8 cellular contexts compared by ENCODE assay signal in genomic region chr9:128550770-128551651, GRCh38. TPM values are rescaled to one million over a fixed set of nuclear protein-coding genes. Genes with fewer than 3 reads are reported as not detected.
DNase-seq lines count a peak whose midpoint lies in the region; ATAC-seq and TF ChIP-seq lines count a peak whose summit lies in the region.

No MANE protein-coding gene starts in this region.

- H3K9ac ChIP-seq in SK-N-SH (peak overlapping the region; percentile 83), neural cell (ENCODE audit: low read length) (peak overlapping the region; percentile 96)

- H3K9me2 ChIP-seq in SK-N-SH (no peaks in the 10 kb centered on the region), neural cell (ENCODE audit: insufficient read depth, low read length) (no peaks in the 10 kb centered on the region)

- H3F3A ChIP-seq in SK-N-SH (replicated peaks; ENCODE audit: insufficient read depth) = peaks cover 29% of the 10 kb centered on the region
- peaks cover 12% of the 10 kb centered on the region for H3F3A ChIP-seq in neural cell (ENCODE audit: insufficient read depth, low read length, poor library complexity, severe bottlenecking)

- DNase-seq in SK-N-SH (no peak), fibroblast of villous mesenchyme (ENCODE audit: low read depth) (peak; percentile 60), OCI-M2 (lab: John Stamatoyannopoulos, UW; ENCODE audit: unreplicated experiment) (no peak), NCI-H1436 (lab: John Stamatoyannopoulos, UW) (no peak)

- TF ChIP-seq RAD21 in SK-N-SH (IDR thresholded peaks at IDR 0.05; ENCODE audit: low read length) = no peak
- TF ChIP-seq RAD21 in neural cell (conservative IDR thresholded peaks at IDR 0.05) = no peak

- no peaks in the 10 kb centered on the region for H3K9me3 ChIP-seq in SK-N-SH
- no peaks in the 10 kb centered on the region for H3K9me3 ChIP-seq in neural cell (ENCODE audit: low read length)

- H4K20me1 ChIP-seq in SK-N-SH (ENCODE audit: insufficient read depth) (peaks cover 27% of the 10 kb centered on the region), neural cell (ENCODE audit: insufficient read depth) (peaks cover 10% of the 10 kb centered on the region)

- WGBS in SK-N-SH (ENCODE audit: low lambda C conversion rate) = 72% methylated on average over 8 of the region's 11 CpGs

- H3K27me3 ChIP-seq in SK-N-SH (ENCODE audit: insufficient read depth) (no peaks in the 10 kb centered on the region), neural cell (ENCODE audit: insufficient read depth, low read depth, low read length) (no peaks in the 10 kb centered on the region)

- ATAC-seq in SK-N-SH treated with all-trans-retinoic acid at 6 μM for 48 hours (no peak), GM18870 (IDR thresholded peaks at IDR 0.05; ENCODE audit: unreplicated experiment) (no peak)

- CTCF ChIA-PET in SK-N-SH (lab: Yijun Ruan, JAX) = interaction anchor here (0.9 to 2.7 kb wide), 9 partner anchors 10 to 189 kb away, joined by 3 to 10 read pairs (median 4); no protein-coding TSS in a partner anchor

- H3K4me1 ChIP-seq in SK-N-SH (ENCODE audit: control insufficient read depth in 1 of 2, insufficient read depth in 2 of 2, low read depth in 1 of 2, low read length in 1 of 2) = peaks cover 29 to 33% of the 10 kb centered on the region in 2 experiments

- H3K4me3 ChIP-seq in SK-N-SH (ENCODE audit: low read depth in 2 of 2, low read length in 1 of 2) (peak overlapping the region; percentile 72 to 92), WI38 (ENCODE audit: low read depth, low read length) (peak overlapping the region; percentile 67), fibroblast of villous mesenchyme (ENCODE audit: low read depth, low read length) (peak overlapping the region; percentile 64), neural cell (ENCODE audit: low read length) (peak overlapping the region; percentile 98)

- H3K36me3 ChIP-seq in SK-N-SH (replicated peaks in 1 of 2; ENCODE audit: control insufficient read depth in 1 of 2, insufficient read depth in 2 of 2, low read length in 1 of 2) (peaks cover 0 to 3% of the 10 kb centered on the region in 2 experiments), neural cell (ENCODE audit: insufficient read depth, low read length) (no peaks in the 10 kb centered on the region)

- POLR2A ChIA-PET in SK-N-SH (lab: Yijun Ruan, JAX) = interaction anchor here (0.6 to 3.7 kb wide), 7 partner anchors 8 to 103 kb away, joined by 3 to 15 read pairs (median 4); partner anchors contain the start of gene GLE1

- H3K79me2 ChIP-seq in SK-N-SH (ENCODE audit: insufficient read depth) = peaks cover 36% of the 10 kb centered on the region
- H3K79me2 ChIP-seq in neural cell (replicated peaks; ENCODE audit: insufficient read depth, low read length) = peaks cover 36% of the 10 kb centered on the region

- TF ChIP-seq CTCF in SK-N-SH (IDR thresholded peaks at IDR 0.05) = no peak
- TF ChIP-seq CTCF in WI38 (IDR thresholded peaks at IDR 0.05; ENCODE audit: low read depth, low read length) = no peak
- TF ChIP-seq CTCF in fibroblast of villous mesenchyme (IDR thresholded peaks at IDR 0.05; ENCODE audit: insufficient read depth, low read depth, low read length) = no peak
- TF ChIP-seq CTCF in neural cell (IDR thresholded peaks at IDR 0.05; ENCODE audit: poor library complexity, severe bottlenecking) = no peak

- H3K4me2 ChIP-seq in SK-N-SH (peak overlapping the region; percentile 87), neural cell (ENCODE audit: low read length) (peak overlapping the region; percentile 87)

- H2AFZ ChIP-seq in SK-N-SH (ENCODE audit: low read depth) (peak overlapping the region; percentile 92), neural cell (ENCODE audit: low read depth, low read length) (peak overlapping the region; percentile 51)

- TF ChIP-seq EP300 in SK-N-SH (IDR thresholded peaks at IDR 0.05; ENCODE audit: borderline replicate concordance in 1 of 2, low read depth in 1 of 2, low read length in 1 of 2) = no peak
- no peak for TF ChIP-seq EP300 in neural cell (conservative IDR thresholded peaks at IDR 0.05; ENCODE audit: poor library complexity, severe bottlenecking)

- H3K27ac ChIP-seq in SK-N-SH (ENCODE audit: low read depth in 2 of 2, low read length in 1 of 2) = peak overlapping the region; percentile 76 to 84
- H3K27ac ChIP-seq in neural cell (ENCODE audit: low read length) = peak overlapping the region; percentile 82

TF ChIP-seq in SK-N-SH, 30 proteins besides CTCF, POLR2A, EP300 and RAD21 (continues in another document):
- TF ChIP-seq CHD2 (IDR thresholded peaks at IDR 0.05; ENCODE audit: low read length, partially characterized antibody) (no peak), TCF12 (IDR thresholded peaks at IDR 0.05) (no peak), RCOR1 (IDR thresholded peaks at IDR 0.05; ENCODE audit: low read length) (no peak), YY1 (IDR thresholded peaks at IDR 0.05; ENCODE audit: low read depth) (no peak), MAX (IDR thresholded peaks at IDR 0.05; ENCODE audit: low read depth) (no peak), SIN3A (IDR thresholded peaks at IDR 0.05; ENCODE audit: borderline replicate concordance, low read depth, low read length) (no peak), TAF1 (IDR thresholded peaks at IDR 0.05; ENCODE audit: borderline replicate concordance, low read depth, low read length) (no peak), EZH2phosphoT487 (IDR thresholded peaks at IDR 0.05; ENCODE audit: borderline replicate concordance, low read depth) (no peak), GATA2 (CRISPR knock-in tag; IDR thresholded peaks at IDR 0.05) (no peak)

TF ChIP-seq in SK-N-SH treated with all-trans-retinoic acid at 6 μM for 48 hours, 23 proteins besides CTCF, POLR2A, EP300 and RAD21 (continues in another document):
- no peak for TF ChIP-seq CSDC2 (CRISPR knock-in tag; IDR thresholded peaks at IDR 0.05)
- TF ChIP-seq SNAI2 (CRISPR knock-in tag; IDR thresholded peaks at IDR 0.05) = no peak
- TF ChIP-seq PPARA (CRISPR knock-in tag; IDR thresholded peaks at IDR 0.05; ENCODE audit: borderline replicate concordance) = no peak
- TF ChIP-seq RARB (CRISPR knock-in tag; IDR thresholded peaks at IDR 0.05) = no peak
- TF ChIP-seq ZC3H10 (CRISPR knock-in tag; IDR thresholded peaks at IDR 0.05) = no peak
- TF ChIP-seq ESRRG (CRISPR knock-in tag; IDR thresholded peaks at IDR 0.05) = no peak
- TF ChIP-seq ZFP30 (CRISPR knock-in tag; IDR thresholded peaks at IDR 0.05) = no peak
- TF ChIP-seq POU6F1 (CRISPR knock-in tag; IDR thresholded peaks at IDR 0.05; ENCODE audit: borderline replicate concordance, low read depth) = no peak

TF ChIP-seq in neural cell, 6 proteins besides CTCF, POLR2A, EP300 and RAD21:
- TF ChIP-seq TAF1 (IDR thresholded peaks at IDR 0.05; ENCODE audit: low read depth) (no peak), REST (IDR thresholded peaks at IDR 0.05; ENCODE audit: borderline replicate concordance) (no peak), POLR2AphosphoS5 (IDR thresholded peaks at IDR 0.05) (no peak), MXI1 (conservative IDR thresholded peaks at IDR 0.05; ENCODE audit: poor library complexity, severe bottlenecking) (no peak), SMC3 (conservative IDR thresholded peaks at IDR 0.05; ENCODE audit: poor library complexity) (no peak), EZH2 (IDR thresholded peaks at IDR 0.05; ENCODE audit: borderline replicate concordance, insufficient read depth, low read length, poor library complexity, severe bottlenecking) (no peak)

RNA-seq across cellular contexts. Expression of gene SPTAN1, which starts 1.4 kb away (rescaled TPM):
- polyA plus RNA-seq in SK-N-SH (2012; rRNA removed) (142 and 177 TPM in 2 replicates), neural cell (287 and 353 TPM in 2 replicates)
- 58.5 and 73.3 TPM in 2 replicates for polyA plus RNA-seq in SK-N-SH (2012; cell fraction: cytosol; rRNA removed)
- 515 and 797 TPM in 2 replicates for polyA plus RNA-seq in SK-N-SH (2012; cell fraction: nucleus; rRNA removed)
- 477 and 501 TPM in 2 replicates for total RNA-seq in fibroblast of villous mesenchyme
- 653 and 675 TPM in 2 replicates for polyA minus RNA-seq in neural cell

RNA-seq across cellular contexts. Expression of gene GLE1, which starts 46.5 kb away (rescaled TPM):
- polyA plus RNA-seq in SK-N-SH (2012; rRNA removed) (13.8 and 15.9 TPM in 2 replicates), neural cell (29.6 and 33.2 TPM in 2 replicates)
- 13.5 and 14.1 TPM in 2 replicates for polyA plus RNA-seq in SK-N-SH (2012; cell fraction: cytosol; rRNA removed)
- polyA plus RNA-seq in SK-N-SH (2012; cell fraction: nucleus; rRNA removed) = 17.5 and 22.3 TPM in 2 replicates
- 21.3 and 35.0 TPM in 2 replicates for total RNA-seq in fibroblast of villous mesenchyme
- 39.9 and 41.6 TPM in 2 replicates for polyA minus RNA-seq in neural cell
